Comparison of ENCODE assay signal across 18 cellular contexts in genomic region chr17:3896108-3897099, GRCh38. TPM values are rescaled to one million over a fixed set of nuclear protein-coding genes. Genes with fewer than 3 reads are reported as not detected.
DNase-seq lines count a peak whose midpoint lies in the region; ATAC-seq, FAIRE-seq and TF ChIP-seq lines count a peak whose summit lies in the region.
"Had no signal": no experiment of that assay in that cellular context is flagged by ENCODE, and none has a peak within 500 bp of the region (broad histone marks: within the 10 kb centered on the region; RNA-seq: fewer than 3 reads in every experiment).

No MANE protein-coding gene starts in this region.

- no peaks in the 10 kb centered on the region for H3K27me3 ChIP-seq in BE2C

- TF ChIP-seq CTCF in BE2C (IDR thresholded peaks at IDR 0.05; ENCODE audit: low read depth, low read length) (no peak), brain (conservative IDR thresholded peaks at IDR 0.05) (no peak), neural crest cell (conservative IDR thresholded peaks at IDR 0.05) (no peak)

- no peaks in the 10 kb centered on the region for H3K4me1 ChIP-seq in BE2C

- H3K27ac Mint-ChIP-seq in brain (peak overlapping the region in 4 of 5 experiments; percentile 3 to 57 (median 32)), neural crest cell (ENCODE audit: unreplicated experiment) (peak overlapping the region; percentile 43)

- no peak overlapping the region for H3K4me3 ChIP-seq in BE2C (ENCODE audit: low read depth, low read length)

- DNase-seq in BE2C (peak; percentile 1), HTR-8/SVneo (ENCODE audit: insufficient read length, low spot score) (no peak), neural crest cell (ENCODE audit: low read depth, low spot score) (no peak), germinal center (ENCODE audit: low spot score) (no peak)
- DNase-seq: activated CD8-positive, alpha-beta memory T cell treated with anti-CD3 and anti-CD28 coated beads, Interleukin-2, amount 50 U/mL, for 48 hours; activated naive CD4-positive, alpha-beta T cell treated with anti-CD3 and anti-CD28 coated beads, Interleukin-2, amount 50 U/mL, for 16 hours; Caco-2; GF-D8; naive B cell; NCI-H187; NCI-H524; stimulated activated CD4-positive, alpha-beta T cell treated with anti-CD3 and anti-CD28 coated beads, Interleukin-15, amount 100 ng/mL, for 24 hours; stimulated activated naive CD8-positive, alpha-beta T cell treated with anti-CD3 and anti-CD28 coated beads, Interleukin-15, amount 100 ng/mL, for 72 hours had no signal

- H3K4me3 Mint-ChIP-seq in brain (no peak overlapping the region), neural crest cell (no peak overlapping the region)
- H3K4me3 Mint-ChIP-seq: stimulated activated naive CD8-positive, alpha-beta T cell treated with anti-CD3 and anti-CD28 coated beads, Interleukin-15, amount 100 ng/mL, for 72 hours had no signal

- H3K27me3 Mint-ChIP-seq in brain (peaks cover 3% of the 10 kb centered on the region), neural crest cell (ENCODE audit: low read depth) (peaks cover 10% of the 10 kb centered on the region)
- H3K27me3 Mint-ChIP-seq: naive B cell; stimulated activated naive CD8-positive, alpha-beta T cell treated with anti-CD3 and anti-CD28 coated beads, Interleukin-15, amount 100 ng/mL, for 72 hours had no signal

- H3K4me1 Mint-ChIP-seq in brain (peaks cover 36% of the 10 kb centered on the region), neural crest cell (peaks cover 33% of the 10 kb centered on the region)

- ATAC-seq in HG02610 (IDR thresholded peaks at IDR 0.05; ENCODE audit: unreplicated experiment) (no peak), HG03280 (IDR thresholded peaks at IDR 0.05; ENCODE audit: unreplicated experiment) (no peak), HG03378 (IDR thresholded peaks at IDR 0.05; ENCODE audit: unreplicated experiment) (no peak)
- ATAC-seq: stimulated activated naive CD8-positive, alpha-beta T cell treated with anti-CD3 and anti-CD28 coated beads, Interleukin-15, amount 100 ng/mL, for 72 hours had no signal

- no peaks in the 10 kb centered on the region for H3K36me3 ChIP-seq in BE2C

- no peaks in the 10 kb centered on the region for H3K9me3 ChIP-seq in BE2C
- H3K9me3 ChIP-seq: Caco-2 had no signal

- H3K9me3 Mint-ChIP-seq in brain (peaks cover 0 to 7% (median 0%) of the 10 kb centered on the region in 5 experiments), neural crest cell (no peaks in the 10 kb centered on the region)
- H3K9me3 Mint-ChIP-seq: naive B cell; stimulated activated naive CD8-positive, alpha-beta T cell treated with anti-CD3 and anti-CD28 coated beads, Interleukin-15, amount 100 ng/mL, for 72 hours had no signal

- peak; percentile 93 for FAIRE-seq in HTR-8/SVneo (lab: Jason Lieb, UNC)
- FAIRE-seq: H54 had no signal

- H3K36me3 Mint-ChIP-seq in brain (no peaks in the 10 kb centered on the region), neural crest cell (ENCODE audit: low read depth) (no peaks in the 10 kb centered on the region)

RNA-seq across cellular contexts. Expression of gene CAMKK1, which starts 3.6 kb away (rescaled TPM):
- 11.6 TPM for polyA plus RNA-seq in BE2C (2012; ENCODE audit: insufficient read depth, insufficient read length, low read depth)
- polyA plus RNA-seq in brain (ENCODE audit: insufficient read depth, low read depth, low replicate concordance): 21.9 TPM
- 4.0 and 4.5 TPM in 2 replicates for total RNA-seq in neural crest cell

RNA-seq across cellular contexts. Expression of gene P2RX1, which starts 19.9 kb away (rescaled TPM):
- 0.26 TPM for polyA plus RNA-seq in BE2C (2012; ENCODE audit: insufficient read depth, insufficient read length, low read depth)
- polyA plus RNA-seq in brain (ENCODE audit: insufficient read depth, low read depth, low replicate concordance): not detected
- total RNA-seq in neural crest cell: not detected in 2 replicates

RNA-seq across cellular contexts. Expression of gene NCBP3, which starts 50.4 kb away (rescaled TPM):
- polyA plus RNA-seq in BE2C (2012; ENCODE audit: insufficient read depth, insufficient read length, low read depth): 13.3 TPM
- 30.7 TPM for polyA plus RNA-seq in brain (ENCODE audit: insufficient read depth, low read depth, low replicate concordance)
- total RNA-seq in neural crest cell: 61.5 and 65.6 TPM in 2 replicates
